Comparison of ENCODE assay signal across 27 cellular contexts in genomic region chr9:107942870-107943269, GRCh38.
DNase-seq lines count a peak whose midpoint lies in the region; ATAC-seq, FAIRE-seq and TF ChIP-seq lines count a peak whose summit lies in the region.
"Had no signal": no experiment of that assay in that cellular context is flagged by ENCODE, and none has a peak within 500 bp of the region (broad histone marks: within the 10 kb centered on the region; RNA-seq: fewer than 3 reads in every experiment).

No MANE protein-coding gene starts in this region.

- TF ChIP-seq POLR2A in HepG2 (IDR thresholded peaks at IDR 0.05; ENCODE audit: insufficient read depth in 1 of 2, low read depth in 2 of 2, low read length in 2 of 2) (no peak), right lobe of liver (IDR thresholded peaks at IDR 0.05) (no peak), K562 (conservative IDR thresholded peaks at IDR 0.05) (no peak)

- ATAC-seq in HepG2 (no peak), right lobe of liver (no peak), K562 (peak; percentile 53; the same call in 1 of the 3 replicates), upper lobe of right lung (peak; percentile 47)
- ATAC-seq: activated CD8-positive, alpha-beta T cell treated with anti-CD3 and anti-CD28 coated beads, Interleukin-2, amount 10 ng/mL, durations not matched to agents 7 days and 5 days; left colon had no signal

- in situ Hi-C loops in HepG2 (cut with HindIII; ENCODE audit: extremely low pct_ligation_motif_present, low pct_unique_long_range_greater_than_20kb) = no loop called here
- in situ Hi-C loops in K562 (cut with MboI) = no loop called here

- H3K79me2 ChIP-seq in HepG2 (ENCODE audit: insufficient read depth, low read length) = no peaks in the 10 kb centered on the region
- no peaks in the 10 kb centered on the region for H3K79me2 ChIP-seq in K562 (ENCODE audit: control insufficient read depth, insufficient read depth, low read length)

- no peaks in the 10 kb centered on the region for H3K9me3 Mint-ChIP-seq in activated T-helper 1 cell treated with anti-CD3 and anti-CD28 coated beads, Interleukin-12 subunit alpha, Interleukin-12 subunit beta, Interleukin-2, Interleukin-4 antibody, amounts not matched to agents 30 ng/mL and 10 ng/mL and 1 ng/mL, durations not matched to agents 14 hours and 24 hours and 36 hours
- H3K9me3 Mint-ChIP-seq: nephron progenitor cell had no signal

- H3K4me2 ChIP-seq in HepG2 (ENCODE audit: low read depth, low read length) (no peak overlapping the region), K562 (ENCODE audit: insufficient read depth, low read length) (no peak overlapping the region)

- WGBS in HepG2 (ENCODE audit: low lambda C conversion rate) = 24% methylated on average over 3 of the region's 3 CpGs
- WGBS in right lobe of liver (ENCODE audit: insufficient coverage, low coverage, low lambda C conversion rate, missing lambda C conversion rate) = 60% methylated on average over 3 of the region's 3 CpGs
- WGBS in K562 (ENCODE audit: insufficient coverage, low coverage, missing lambda C conversion rate) = 0% methylated on average over 3 of the region's 3 CpGs

- H3K9ac ChIP-seq in HepG2 (ENCODE audit: insufficient read depth, low read depth, low read length) (no peak overlapping the region), K562 (ENCODE audit: insufficient read depth in 1 of 2, low read depth in 2 of 2, low read length in 2 of 2) (no peak overlapping the region)

- no peaks in the 10 kb centered on the region for H3K4me1 ChIP-seq in HepG2 (ENCODE audit: insufficient read depth, low read length)
- H3K4me1 ChIP-seq in right lobe of liver = no peaks in the 10 kb centered on the region
- peaks cover 0 to 3% of the 10 kb centered on the region in 2 experiments; a peak in 2 of 5 replicates for H3K4me1 ChIP-seq in K562 (replicated peaks in 1 of 2; ENCODE audit: control insufficient read depth in 2 of 2, insufficient read depth in 2 of 2, low read length in 2 of 2)
- no peaks in the 10 kb centered on the region for H3K4me1 ChIP-seq in upper lobe of right lung
- H3K4me1 ChIP-seq: HAP-1, sigmoid colon had no signal

- FAIRE-seq in HepG2 (lab: Jason Lieb, UNC) (no peak), K562 (lab: Jason Lieb, UNC) (peak; percentile 70)
- FAIRE-seq: astrocyte, G401.6 had no signal

- no peak for TF ChIP-seq EP300 in HepG2 (IDR thresholded peaks at IDR 0.05; ENCODE audit: low read depth in 2 of 2, low read length in 2 of 2)
- TF ChIP-seq EP300 in HepG2 (CRISPR knock-in tag; IDR thresholded peaks at IDR 0.05; ENCODE audit: borderline replicate concordance) = no peak
- no peak for TF ChIP-seq EP300 in K562 (IDR thresholded peaks at IDR 0.05; ENCODE audit: low read length)

- no TSS peak for BruUV-seq in HepG2 (replicated peaks; lab: Mats Ljungman, UMichigan)
- BruUV-seq in K562 (replicated peaks; lab: Mats Ljungman, UMichigan) = no TSS peak

- H3K36me3 Mint-ChIP-seq in activated T-helper 1 cell treated with anti-CD3 and anti-CD28 coated beads, Interleukin-12 subunit alpha, Interleukin-12 subunit beta, Interleukin-2, Interleukin-4 antibody, amounts not matched to agents 30 ng/mL and 10 ng/mL and 1 ng/mL, durations not matched to agents 14 hours and 24 hours and 36 hours (ENCODE audit: low read depth) = no peaks in the 10 kb centered on the region
- H3K36me3 Mint-ChIP-seq: activated naive CD4-positive, alpha-beta T cell treated with anti-CD3 and anti-CD28 coated beads, Interleukin-2, amount 10 ng/mL, durations not matched to agents 7 days and 5 days had no signal

- no peak overlapping the region for H3K4me3 ChIP-seq in HepG2 (replicated peaks in 1 of 3; ENCODE audit: insufficient read depth in 1 of 3, low read depth in 2 of 3, low read length in 3 of 3)
- no peak overlapping the region for H3K4me3 ChIP-seq in right lobe of liver
- no peak overlapping the region for H3K4me3 ChIP-seq in K562
- H3K4me3 ChIP-seq in upper lobe of right lung = no peak overlapping the region
- H3K4me3 ChIP-seq: HAP-1, sigmoid colon, thoracic aorta had no signal

- no peaks in the 10 kb centered on the region for H3K27me3 Mint-ChIP-seq in activated T-helper 1 cell treated with anti-CD3 and anti-CD28 coated beads, Interleukin-12 subunit alpha, Interleukin-12 subunit beta, Interleukin-2, Interleukin-4 antibody, amounts not matched to agents 30 ng/mL and 10 ng/mL and 1 ng/mL, durations not matched to agents 14 hours and 24 hours and 36 hours (ENCODE audit: insufficient read depth)
- H3K27me3 Mint-ChIP-seq: activated naive CD4-positive, alpha-beta T cell treated with anti-CD3 and anti-CD28 coated beads, Interleukin-2, amount 10 ng/mL, durations not matched to agents 7 days and 5 days; activated T-cell treated with anti-CD3 and anti-CD28 coated beads, Interleukin-2, amount 50 U/mL, for 24 hours; central memory CD8-positive, alpha-beta T cell had no signal

- TF ChIP-seq CTCF in HepG2 (CRISPR knock-in tag; IDR thresholded peaks at IDR 0.05) = no peak
- TF ChIP-seq CTCF in right lobe of liver (IDR thresholded peaks at IDR 0.05) = no peak
- no peak for TF ChIP-seq CTCF in K562 (IDR thresholded peaks at IDR 0.05 in 2 of 3, conservative IDR thresholded peaks at IDR 0.05 in 1 of 3; ENCODE audit: insufficient read depth in 2 of 3, low read depth in 1 of 3, low read length in 3 of 3)
- no peak for TF ChIP-seq CTCF in upper lobe of right lung (IDR thresholded peaks at IDR 0.05)

- H3K27ac Mint-ChIP-seq in activated T-helper 1 cell treated with anti-CD3 and anti-CD28 coated beads, Interleukin-12 subunit alpha, Interleukin-12 subunit beta, Interleukin-2, Interleukin-4 antibody, amounts not matched to agents 30 ng/mL and 10 ng/mL and 1 ng/mL, durations not matched to agents 14 hours and 24 hours and 36 hours = no peak overlapping the region
- H3K27ac Mint-ChIP-seq: activated CD8-positive, alpha-beta T cell treated with anti-CD3 and anti-CD28 coated beads, Interleukin-2, amount 10 ng/mL, durations not matched to agents 7 days and 5 days; activated naive CD4-positive, alpha-beta T cell treated with anti-CD3 and anti-CD28 coated beads, Interleukin-2, amount 10 ng/mL, durations not matched to agents 7 days and 5 days; activated T-cell treated with anti-CD3 and anti-CD28 coated beads, Interleukin-2, amount 50 U/mL, for 24 hours; nephron progenitor cell had no signal

- CTCF ChIA-PET in HepG2 (lab: Yijun Ruan, JAX; ENCODE audit: low intra/inter-chr PET ratio, low total read pairs) (no interaction called here), K562 (lab: Yijun Ruan, JAX; ENCODE audit: low intra/inter-chr PET ratio) (no interaction called here)

- intact Hi-C loops in HepG2 (cut with micrococcal nuclease; ENCODE audit: unreplicated experiment) (no loop called here), right lobe of liver (cut with DNase I) (no loop called here), K562 (cut with micrococcal nuclease) (no loop called here), upper lobe of right lung (cut with DNase I) (no loop called here)
- intact Hi-C loops in activated T-helper 1 cell treated with anti-CD3 and anti-CD28 coated beads, Interleukin-12 subunit alpha, Interleukin-12 subunit beta, Interleukin-2, Interleukin-4 antibody, amounts not matched to agents 30 ng/mL and 10 ng/mL and 1 ng/mL, durations not matched to agents 14 hours and 24 hours and 36 hours (cut with micrococcal nuclease) = no loop called here

- H4K20me1 ChIP-seq in HepG2 (ENCODE audit: insufficient read depth, low read length) (no peaks in the 10 kb centered on the region), K562 (replicated peaks; ENCODE audit: control insufficient read depth, insufficient read depth, low read length) (no peaks in the 10 kb centered on the region)

- H3K27ac ChIP-seq in HepG2 (ENCODE audit: extremely low read length, insufficient read depth, low read length) (no peak overlapping the region), right lobe of liver (no peak overlapping the region), K562 (ENCODE audit: extremely low read depth, low read depth, low read length) (no peak overlapping the region), upper lobe of right lung (no peak overlapping the region)
- H3K27ac ChIP-seq: sigmoid colon, thoracic aorta had no signal

- H3K36me3 ChIP-seq in HepG2 (replicated peaks in 1 of 2; ENCODE audit: control insufficient read depth in 1 of 2, insufficient read depth in 2 of 2, low read length in 2 of 2) (no peaks in the 10 kb centered on the region), right lobe of liver (no peaks in the 10 kb centered on the region), K562 (ENCODE audit: control insufficient read depth, insufficient read depth, low read length) (no peaks in the 10 kb centered on the region), upper lobe of right lung (no peaks in the 10 kb centered on the region)
- H3K36me3 ChIP-seq: HAP-1, sigmoid colon, thoracic aorta had no signal

- no peak overlapping the region for H2AFZ ChIP-seq in HepG2 (ENCODE audit: low read length)
- no peak overlapping the region for H2AFZ ChIP-seq in K562 (ENCODE audit: low read depth, low read length)

- H3K27me3 ChIP-seq in HepG2 (ENCODE audit: control insufficient read depth in 1 of 2, insufficient read depth in 2 of 2, low read length in 2 of 2) (no peaks in the 10 kb centered on the region), right lobe of liver (no peaks in the 10 kb centered on the region), K562 (ENCODE audit: control insufficient read depth in 2 of 2, insufficient read depth in 2 of 2, low read length in 2 of 2) (peaks cover 0 to 3% of the 10 kb centered on the region in 2 experiments; a peak in 1 of 5 replicates), upper lobe of right lung (no peaks in the 10 kb centered on the region)
- H3K27me3 ChIP-seq: sigmoid colon had no signal

- H3K4me3 Mint-ChIP-seq in activated T-helper 1 cell treated with anti-CD3 and anti-CD28 coated beads, Interleukin-12 subunit alpha, Interleukin-12 subunit beta, Interleukin-2, Interleukin-4 antibody, amounts not matched to agents 30 ng/mL and 10 ng/mL and 1 ng/mL, durations not matched to agents 14 hours and 24 hours and 36 hours = no peak overlapping the region
- H3K4me3 Mint-ChIP-seq: activated CD8-positive, alpha-beta T cell treated with anti-CD3 and anti-CD28 coated beads, Interleukin-2, amount 10 ng/mL, durations not matched to agents 7 days and 5 days; activated naive CD4-positive, alpha-beta T cell treated with anti-CD3 and anti-CD28 coated beads, Interleukin-2, amount 10 ng/mL, durations not matched to agents 7 days and 5 days; activated T-cell treated with anti-CD3 and anti-CD28 coated beads, Interleukin-2, amount 50 U/mL, for 24 hours; central memory CD8-positive, alpha-beta T cell; nephron progenitor cell had no signal

- no peak for TF ChIP-seq RAD21 in HepG2 (CRISPR knock-in tag; IDR thresholded peaks at IDR 0.05)
- TF ChIP-seq RAD21 in K562 (CRISPR knock-in tag; conservative IDR thresholded peaks at IDR 0.05 in 1 of 2, IDR thresholded peaks at IDR 0.05 in 1 of 2) = no peak

- no peaks in the 10 kb centered on the region for H3K4me1 Mint-ChIP-seq in activated T-helper 1 cell treated with anti-CD3 and anti-CD28 coated beads, Interleukin-12 subunit alpha, Interleukin-12 subunit beta, Interleukin-2, Interleukin-4 antibody, amounts not matched to agents 30 ng/mL and 10 ng/mL and 1 ng/mL, durations not matched to agents 14 hours and 24 hours and 36 hours (ENCODE audit: low read depth)
- H3K4me1 Mint-ChIP-seq: activated naive CD4-positive, alpha-beta T cell treated with anti-CD3 and anti-CD28 coated beads, Interleukin-2, amount 10 ng/mL, durations not matched to agents 7 days and 5 days; central memory CD8-positive, alpha-beta T cell; nephron progenitor cell had no signal

- DNase-seq in HepG2 (ENCODE audit: low spot score) = no peak
- DNase-seq in right lobe of liver = no peak
- DNase-seq in NAMALWA (ENCODE audit: low spot score) = peak; percentile 76
- DNase-seq in K562 (ENCODE audit: extremely low read depth in 1 of 4, low spot score in 3 of 4) = peak in 1 of 4 experiments; percentile 34
- no peak for DNase-seq in upper lobe of right lung
- DNase-seq in activated T-helper 1 cell treated with anti-CD3 and anti-CD28 coated beads, Interleukin-12 subunit alpha, Interleukin-12 subunit beta, Interleukin-2, Interleukin-4 antibody, amounts not matched to agents 30 ng/mL and 10 ng/mL and 1 ng/mL, durations not matched to agents 14 hours and 24 hours and 36 hours (ENCODE audit: low spot score) = no peak
- no peak for DNase-seq in NCI-H510A treated with DMSO at 0.1 percent for 48 hours (lab: John Stamatoyannopoulos, UW)
- DNase-seq in amniotic stem cell (lab: John Stamatoyannopoulos, UW) = no peak
- DNase-seq: ACHN; activated CD4-positive, CD25-positive, alpha-beta regulatory T cell treated with anti-CD3 and anti-CD28 coated beads, Interleukin-2, amount 50 U/mL, for 72 hours; activated CD8-positive, alpha-beta T cell treated with anti-CD3 and anti-CD28 coated beads, Interleukin-2, amount 10 ng/mL, durations not matched to agents 7 days and 5 days; activated naive CD4-positive, alpha-beta T cell treated with anti-CD3 and anti-CD28 coated beads, Interleukin-2, amount 10 ng/mL, durations not matched to agents 7 days and 5 days; activated T-cell treated with anti-CD3 and anti-CD28 coated beads, Interleukin-2, amount 50 U/mL, for 24 hours; C1 segment of cervical spinal cord; effector CD4-positive, alpha-beta T cell; left colon; midbrain; NCI-H1436; NCI-H748 treated with DMSO at 0.1 percent for 48 hours; nephron progenitor cell; sigmoid colon; T-helper 9 cell had no signal

- H3K9me3 ChIP-seq in HepG2 (ENCODE audit: low read length) = no peaks in the 10 kb centered on the region
- H3K9me3 ChIP-seq in right lobe of liver = no peaks in the 10 kb centered on the region
- H3K9me3 ChIP-seq in K562 (replicated peaks; ENCODE audit: control insufficient read depth, insufficient read depth, low read depth, low read length) = no peaks in the 10 kb centered on the region
- H3K9me3 ChIP-seq in upper lobe of right lung = no peaks in the 10 kb centered on the region
- H3K9me3 ChIP-seq: HAP-1, sigmoid colon, thoracic aorta had no signal

- H3K9me1 ChIP-seq in K562 (ENCODE audit: control insufficient read depth, insufficient read depth, low read length) = no peaks in the 10 kb centered on the region

- POLR2A ChIA-PET in HepG2 (lab: Yijun Ruan, JAX) = no interaction called here
- POLR2A ChIA-PET in K562 (lab: Yijun Ruan, JAX) = interaction anchor here (0.8 kb wide), 1 partner anchor 1935 kb away, joined by 3 read pairs; no protein-coding TSS in a partner anchor

Comparison
In these comparisons a context has a peak if more than half of its experiments do, and no peak if none do; other contexts are left out.
1. ATAC-seq: peak in K562 (single experiment) and upper lobe of right lung (single experiment); none in HepG2 (single experiment) and right lobe of liver (0 of 4).
2. Of the 241 proteins assayed by ChIP-seq in both HepG2 and K562: peak only in HepG2: none; only in K562: BHLHE40, HCFC1, RAD51, TFE3 and USF2; in both: ZNF143; in neither: 234; mixed calls (peak in some experiments, not most) for 1.